12 cellular contexts compared by ENCODE assay signal in genomic region chr10:110863956-110864355, GRCh38. TPM values are rescaled to one million over a fixed set of nuclear protein-coding genes. Genes with fewer than 3 reads are reported as not detected.
A peak's percentile ranks its signal among the peaks of the same experiment; 100 is the strongest.
DNase-seq lines count a peak whose midpoint lies in the region; ATAC-seq and TF ChIP-seq lines count a peak whose summit lies in the region.
"Had no signal": no experiment of that assay in that cellular context is flagged by ENCODE, and none has a peak within 500 bp of the region (broad histone marks: within the 10 kb centered on the region; RNA-seq: fewer than 3 reads in every experiment).

No MANE protein-coding gene starts in this region.

- no peak for ATAC-seq in naive thymus-derived CD8-positive, alpha-beta T cell
- ATAC-seq in HG02678 (IDR thresholded peaks at IDR 0.05; ENCODE audit: unreplicated experiment), result no peak
- ATAC-seq in HG02884 (IDR thresholded peaks at IDR 0.05; ENCODE audit: unreplicated experiment), result no peak

- no peaks in the 10 kb centered on the region for H3K36me3 Mint-ChIP-seq in naive thymus-derived CD8-positive, alpha-beta T cell

- peak overlapping the region; percentile 76 for H3K27ac ChIP-seq in left ventricle myocardium inferior (replicated peaks)
- H3K27ac ChIP-seq in right atrium auricular region, result no peak overlapping the region
- peak overlapping the region; percentile 67 to 74 for H3K27ac ChIP-seq in uterus
- H3K27ac ChIP-seq: VCaP had no signal

- TF ChIP-seq CTCF in left ventricle myocardium inferior (IDR thresholded peaks at IDR 0.05; ENCODE audit: borderline replicate concordance), result no peak
- no peak for TF ChIP-seq CTCF in right atrium auricular region (IDR thresholded peaks at IDR 0.05)
- no peak for TF ChIP-seq CTCF in uterus (IDR thresholded peaks at IDR 0.05)

- POLR2A ChIA-PET in naive thymus-derived CD8-positive, alpha-beta T cell (lab: Charles Lee), result interaction anchor here (0.6 to 5.0 kb wide), 12 partner anchors 9 to 1511 kb away, joined by 3 to 44 read pairs (median 9); partner anchors contain the start of genes BBIP1 and SHOC2

- H3K27me3 ChIP-seq in left ventricle myocardium inferior (ENCODE audit: low read depth) (no peaks in the 10 kb centered on the region), right atrium auricular region (no peaks in the 10 kb centered on the region), adipocyte (replicated peaks; ENCODE audit: control insufficient read depth, insufficient read depth, low read length) (no peaks in the 10 kb centered on the region), uterus (no peaks in the 10 kb centered on the region)

- H3K9ac ChIP-seq in adipocyte (ENCODE audit: low read length), result peak overlapping the region; percentile 88

- no peaks in the 10 kb centered on the region for H3K9me3 ChIP-seq in left ventricle myocardium inferior (replicated peaks)
- no peaks in the 10 kb centered on the region for H3K9me3 ChIP-seq in right atrium auricular region
- no peaks in the 10 kb centered on the region for H3K9me3 ChIP-seq in adipocyte (ENCODE audit: control insufficient read depth, low read length)
- H3K9me3 ChIP-seq in uterus, result no peaks in the 10 kb centered on the region

- H3K4me1 Mint-ChIP-seq in naive thymus-derived CD8-positive, alpha-beta T cell, result peaks cover 57 to 100% (median 98%) of the 10 kb centered on the region in 4 donors

- H3K9me3 Mint-ChIP-seq in naive thymus-derived CD8-positive, alpha-beta T cell, result no peaks in the 10 kb centered on the region

- H3K4me1 ChIP-seq in left ventricle myocardium inferior (peaks cover 32% of the 10 kb centered on the region), right atrium auricular region (peaks cover 0 to 42% of the 10 kb centered on the region in 2 donors), adipocyte (ENCODE audit: control insufficient read depth, insufficient read depth, low read length) (peaks cover 72% of the 10 kb centered on the region), uterus (peaks cover 0 to 7% of the 10 kb centered on the region in 2 donors)

- DNase-seq in left ventricle myocardium inferior (no peak), right atrium auricular region (ENCODE audit: low spot score) (no peak), adipocyte (ENCODE audit: low read depth) (no peak), uterus (no peak), ureter (ENCODE audit: low spot score) (no peak)
- DNase-seq in naive thymus-derived CD8-positive, alpha-beta T cell, result no peak
- DNase-seq: activated gamma-delta T cell, left ventricle myocardium superior had no signal

- no peak for TF ChIP-seq POLR2A in uterus (IDR thresholded peaks at IDR 0.05)

- H3K4me3 Mint-ChIP-seq in naive thymus-derived CD8-positive, alpha-beta T cell, result peak overlapping the region; percentile 58 to 94 (median 80)

- peak overlapping the region; percentile 97 to 100 (median 99) for H3K27ac Mint-ChIP-seq in naive thymus-derived CD8-positive, alpha-beta T cell

- no peak overlapping the region for H3K4me3 ChIP-seq in left ventricle myocardium inferior
- H3K4me3 ChIP-seq in right atrium auricular region, result no peak overlapping the region
- H3K4me3 ChIP-seq in adipocyte (ENCODE audit: low read length), result no peak overlapping the region
- no peak overlapping the region for H3K4me3 ChIP-seq in uterus
- H3K4me3 ChIP-seq: coronary artery had no signal

- H3K36me3 ChIP-seq in left ventricle myocardium inferior, result no peaks in the 10 kb centered on the region
- H3K36me3 ChIP-seq in right atrium auricular region, result no peaks in the 10 kb centered on the region
- no peaks in the 10 kb centered on the region for H3K36me3 ChIP-seq in adipocyte (ENCODE audit: control insufficient read depth, insufficient read depth, low read length, severe bottlenecking)
- no peaks in the 10 kb centered on the region for H3K36me3 ChIP-seq in uterus

- H3K27me3 Mint-ChIP-seq in naive thymus-derived CD8-positive, alpha-beta T cell, result no peaks in the 10 kb centered on the region

- intact Hi-C loops in left ventricle myocardium inferior (cut with micrococcal nuclease) (no loop called here), uterus (cut with DNase I; ENCODE audit: low total_unique reads) (no loop called here)

RNA-seq across cellular contexts. Expression of gene PDCD4, which starts 7.8 kb away (rescaled TPM):
- 86.5 TPM for total RNA-seq in left ventricle myocardium inferior
- total RNA-seq in right atrium auricular region, result 10 to 100 TPM; 22.1 to 22.6 TPM
- total RNA-seq in naive thymus-derived CD8-positive, alpha-beta T cell, result 100 to 1,000 TPM; 361 to 367 TPM
- 100 to 1,000 TPM; 318 to 385 (median 341) TPM for polyA plus RNA-seq in naive thymus-derived CD8-positive, alpha-beta T cell
- 100 to 1,000 TPM in 3 of 4 donors, 10 to 100 TPM in 1; 17.4 to 157 (median 138) TPM for total RNA-seq in uterus
- 114 TPM for total RNA-seq in ureter

RNA-seq across cellular contexts. Expression of gene BBIP1, which starts 55.0 kb away (rescaled TPM):
- total RNA-seq in left ventricle myocardium inferior (25.1 TPM), right atrium auricular region (10 to 100 TPM; 18.2 to 23.1 TPM), uterus (10 to 100 TPM in 3 of 4 donors, 1 to 10 TPM in 1; 10.0 to 36.4 (median 29.4) TPM), ureter (42.4 TPM)
- 10 to 100 TPM; 46.5 to 60.3 TPM for total RNA-seq in naive thymus-derived CD8-positive, alpha-beta T cell
- 10 to 100 TPM; 25.1 to 29.7 (median 29.0) TPM for polyA plus RNA-seq in naive thymus-derived CD8-positive, alpha-beta T cell

RNA-seq across cellular contexts. Expression of gene SHOC2, which starts 55.4 kb away (rescaled TPM):
- total RNA-seq in left ventricle myocardium inferior, result 47.9 TPM
- 10 to 100 TPM; 32.9 to 48.9 TPM for total RNA-seq in right atrium auricular region
- 10 to 100 TPM; 66.1 to 72.6 TPM for total RNA-seq in naive thymus-derived CD8-positive, alpha-beta T cell
- polyA plus RNA-seq in naive thymus-derived CD8-positive, alpha-beta T cell, result 10 to 100 TPM; 43.2 to 58.3 (median 57.7) TPM
- 100 to 1,000 TPM in 2 of 4 donors, 10 to 100 TPM in 2; 21.3 to 114 (median 92.5) TPM for total RNA-seq in uterus
- 68.3 TPM for total RNA-seq in ureter

Comparison
In these comparisons a context has a peak if more than half of its experiments do, and no peak if none do; other contexts are left out.
1. H3K27ac ChIP-seq: peak in left ventricle myocardium inferior (single experiment) and uterus (2 of 2); none in right atrium auricular region (0 of 2).